In the genomic region with DNA sequence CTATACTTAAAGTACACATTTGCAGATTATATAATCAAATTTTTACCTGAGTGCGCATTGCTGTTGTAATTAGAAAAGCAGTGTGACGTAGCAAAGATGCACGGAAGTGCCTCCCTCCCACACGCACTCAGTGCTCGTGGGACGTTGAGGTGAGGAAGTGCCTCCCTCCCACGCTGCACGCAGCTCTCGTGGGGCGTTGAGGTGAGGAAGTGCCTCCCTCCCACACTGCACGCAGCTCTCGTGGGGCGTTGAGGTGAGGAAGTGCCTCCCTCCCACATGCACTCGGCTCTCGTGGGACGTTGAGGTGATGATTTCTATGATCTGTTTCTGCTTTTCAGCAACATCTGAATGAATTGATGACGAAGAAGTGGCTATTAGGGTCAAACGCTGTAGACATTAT, we compare ENCODE assay signal across 11 cellular contexts. TPM values are rescaled to one million over a fixed set of nuclear protein-coding genes. Genes with fewer than 3 reads are reported as not detected.
DNase-seq lines count a peak whose midpoint lies in the region; ATAC-seq lines count a peak whose summit lies in the region.
"Had no signal": no experiment of that assay in that cellular context is flagged by ENCODE, and none has a peak within 500 bp of the region (broad histone marks: within the 10 kb centered on the region; RNA-seq: fewer than 3 reads in every experiment).

No MANE protein-coding gene starts in this region.

- peaks cover 35 to 41% of the 10 kb centered on the region in 2 donors for H3K36me3 Mint-ChIP-seq in CD4-positive, alpha-beta memory T cell
- H3K36me3 Mint-ChIP-seq in activated naive CD4-positive, alpha-beta T cell treated with anti-CD3 and anti-CD28 coated beads, Interleukin-2, amount 10 ng/mL, durations not matched to agents 7 days and 5 days = peaks cover 51% of the 10 kb centered on the region

- peak; percentile 62 to 65 for ATAC-seq in activated CD4-positive, CD25-positive, alpha-beta regulatory T cell treated with anti-CD3 and anti-CD28 coated beads, Interleukin-2, amount 50 U/mL, for 24 hours
- no peak for ATAC-seq in HG03442 (IDR thresholded peaks at IDR 0.05; ENCODE audit: unreplicated experiment)
- ATAC-seq in HG03439 (IDR thresholded peaks at IDR 0.05; ENCODE audit: unreplicated experiment) = no peak

- POLR2A ChIA-PET in CD4-positive, alpha-beta memory T cell (lab: Charles Lee; ENCODE audit: partially characterized antibody) = interaction anchor here (0.7 to 1.6 kb wide), 6 partner anchors 9 to 245 kb away, joined by 3 to 21 read pairs (median 3); partner anchors contain the start of gene SDHA

- DNase-seq in CD4-positive, alpha-beta memory T cell = peak; percentile 84 to 93 (median 87)
- DNase-seq in activated naive CD4-positive, alpha-beta T cell treated with anti-CD3 and anti-CD28 coated beads, Interleukin-2, amount 10 ng/mL, durations not matched to agents 7 days and 5 days = peak; percentile 72
- DNase-seq in stimulated activated CD4-positive, alpha-beta T cell treated with anti-CD3 and anti-CD28 coated beads, Interleukin-12 subunit alpha, Interleukin-12 subunit beta, amount 100 ng/mL, for 48 hours (ENCODE audit: low read depth in 2 of 3, low spot score in 1 of 3) = peak; percentile 41 to 53 (median 43)
- DNase-seq in NCI-H187 (lab: John Stamatoyannopoulos, UW) (no peak), SHP77 (lab: John Stamatoyannopoulos, UW) (no peak)
- DNase-seq: AML-193, NCI-H1105 treated with DMSO at 0.1 percent for 48 hours had no signal

- no peak overlapping the region for H3K4me3 ChIP-seq in CD4-positive, alpha-beta memory T cell (ENCODE audit: low read length in 2 of 2)
- H3K4me3 ChIP-seq: dorsolateral prefrontal cortex had no signal

- H3K9me3 ChIP-seq in CD4-positive, alpha-beta memory T cell (ENCODE audit: control insufficient read depth in 1 of 2, low read length in 2 of 2) = no peaks in the 10 kb centered on the region

- peaks cover 7 to 35% (median 12%) of the 10 kb centered on the region in 4 donors for H3K4me1 Mint-ChIP-seq in CD4-positive, alpha-beta memory T cell
- peaks cover 36% of the 10 kb centered on the region for H3K4me1 Mint-ChIP-seq in activated naive CD4-positive, alpha-beta T cell treated with anti-CD3 and anti-CD28 coated beads, Interleukin-2, amount 10 ng/mL, durations not matched to agents 7 days and 5 days

- peak overlapping the region; percentile 50 for H3K27ac ChIP-seq in CD4-positive, alpha-beta memory T cell (ENCODE audit: low read depth, low read length)
- H3K27ac ChIP-seq: dorsolateral prefrontal cortex had no signal

- intact Hi-C loops in CD4-positive, alpha-beta memory T cell (cut with micrococcal nuclease) = loop anchor here (1.0 kb wide), 1 partner anchor 8 kb away; no protein-coding TSS in a partner anchor

- H3K27me3 ChIP-seq in CD4-positive, alpha-beta memory T cell (ENCODE audit: insufficient read depth, low read length) = no peaks in the 10 kb centered on the region
- H3K27me3 ChIP-seq: dorsolateral prefrontal cortex had no signal

- CTCF ChIA-PET in CD4-positive, alpha-beta memory T cell (lab: Charles Lee; ENCODE audit: partially characterized antibody) = interaction anchor here (1.3 kb wide), 1 partner anchor 17 kb away, joined by 8 read pairs; no protein-coding TSS in a partner anchor
- CTCF ChIA-PET in activated naive CD4-positive, alpha-beta T cell treated with anti-CD3 and anti-CD28 coated beads, Interleukin-2, amount 10 ng/mL, durations not matched to agents 7 days and 5 days (lab: Charles Lee) = interaction anchor here (0.9 to 1.4 kb wide), 2 partner anchors 16 to 18 kb away, joined by 3 to 4 read pairs; no protein-coding TSS in a partner anchor

- peaks cover 35% of the 10 kb centered on the region for H3K36me3 ChIP-seq in CD4-positive, alpha-beta memory T cell (ENCODE audit: insufficient read depth, low read length)

- H3K27ac Mint-ChIP-seq in CD4-positive, alpha-beta memory T cell = peak overlapping the region; percentile 84 to 99 (median 91)
- peak overlapping the region; percentile 84 for H3K27ac Mint-ChIP-seq in activated naive CD4-positive, alpha-beta T cell treated with anti-CD3 and anti-CD28 coated beads, Interleukin-2, amount 10 ng/mL, durations not matched to agents 7 days and 5 days

- H3K9me3 Mint-ChIP-seq in CD4-positive, alpha-beta memory T cell = peaks cover 0 to 2% (median 0%) of the 10 kb centered on the region in 8 donors
- H3K9me3 Mint-ChIP-seq in activated naive CD4-positive, alpha-beta T cell treated with anti-CD3 and anti-CD28 coated beads, Interleukin-2, amount 10 ng/mL, durations not matched to agents 7 days and 5 days = no peaks in the 10 kb centered on the region

- peak overlapping the region in 7 of 8 donors; percentile 25 to 75 (median 41) for H3K4me3 Mint-ChIP-seq in CD4-positive, alpha-beta memory T cell
- H3K4me3 Mint-ChIP-seq in activated naive CD4-positive, alpha-beta T cell treated with anti-CD3 and anti-CD28 coated beads, Interleukin-2, amount 10 ng/mL, durations not matched to agents 7 days and 5 days = no peak overlapping the region

- H3K27me3 Mint-ChIP-seq in CD4-positive, alpha-beta memory T cell = no peaks in the 10 kb centered on the region
- no peaks in the 10 kb centered on the region for H3K27me3 Mint-ChIP-seq in activated naive CD4-positive, alpha-beta T cell treated with anti-CD3 and anti-CD28 coated beads, Interleukin-2, amount 10 ng/mL, durations not matched to agents 7 days and 5 days

- peaks cover 17% of the 10 kb centered on the region for H3K4me1 ChIP-seq in CD4-positive, alpha-beta memory T cell (ENCODE audit: insufficient read depth, low read length)

RNA-seq across cellular contexts. Expression of gene EXOC3, which starts 21.0 kb away (rescaled TPM):
- 10 to 100 TPM; 83.0 to 96.1 TPM for total RNA-seq in CD4-positive, alpha-beta memory T cell
- 10 to 100 TPM; 32.0 to 42.8 TPM for polyA plus RNA-seq in CD4-positive, alpha-beta memory T cell

Comparison
In these comparisons a context has a peak if more than half of its experiments do, and no peak if none do; other contexts are left out.
1. DNase-seq: peak in CD4-positive, alpha-beta memory T cell (5 of 5), activated naive CD4-positive, alpha-beta T cell treated with anti-CD3 and anti-CD28 coated beads, Interleukin-2, amount 10 ng/mL, durations not matched to agents 7 days and 5 days (single experiment) and stimulated activated CD4-positive, alpha-beta T cell treated with anti-CD3 and anti-CD28 coated beads, Interleukin-12 subunit alpha, Interleukin-12 subunit beta, amount 100 ng/mL, for 48 hours (3 of 3); none in NCI-H187 (0 of 2) and SHP77 (0 of 2).
2. ATAC-seq: peak in activated CD4-positive, CD25-positive, alpha-beta regulatory T cell treated with anti-CD3 and anti-CD28 coated beads, Interleukin-2, amount 50 U/mL, for 24 hours (2 of 2); none in HG03442 (single experiment) and HG03439 (single experiment).